In the genomic region with DNA sequence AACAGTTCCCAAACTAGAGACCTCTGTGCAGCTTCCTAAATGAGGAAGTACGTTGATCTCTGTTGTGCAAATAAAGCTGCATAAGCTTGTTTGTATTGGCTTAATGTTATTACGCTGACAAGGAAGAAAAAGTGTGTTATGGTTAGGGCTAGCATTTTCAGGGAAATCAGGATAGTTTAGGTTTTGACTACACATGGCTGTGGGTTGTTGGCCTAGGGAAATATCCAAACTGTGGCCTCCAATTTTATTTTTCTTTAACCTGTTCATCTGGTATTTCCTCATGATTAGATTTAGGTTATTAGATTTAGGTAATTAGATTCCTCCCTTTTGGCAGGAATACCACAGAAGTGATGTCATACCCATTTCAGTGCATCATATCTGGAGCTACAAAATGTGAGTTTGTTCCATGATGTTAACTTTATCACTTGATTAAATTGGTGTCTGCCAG, we compare ENCODE assay signal across 12 cellular contexts. TPM values are rescaled to one million over a fixed set of nuclear protein-coding genes. Genes with fewer than 3 reads are reported as not detected.
DNase-seq lines count a peak whose midpoint lies in the region; ATAC-seq and TF ChIP-seq lines count a peak whose summit lies in the region.
"Had no signal": no experiment of that assay in that cellular context is flagged by ENCODE, and none has a peak within 500 bp of the region (broad histone marks: within the 10 kb centered on the region; RNA-seq: fewer than 3 reads in every experiment).

No MANE protein-coding gene starts in this region.

- ATAC-seq in Right ventricle myocardium superior (ENCODE audit: poor library complexity) (peak; percentile 58), Right ventricle myocardium inferior (no peak), upper lobe of right lung (peak; percentile 82), GM21515 (IDR thresholded peaks at IDR 0.05; ENCODE audit: unreplicated experiment) (no peak)

- H3K4me3 ChIP-seq in fibroblast of the aortic adventitia (ENCODE audit: low read depth, low read length) (no peak overlapping the region), upper lobe of right lung (no peak overlapping the region)
- H3K4me3 ChIP-seq: upper lobe of left lung had no signal

- H3K27me3 ChIP-seq in upper lobe of right lung: no peaks in the 10 kb centered on the region
- H3K27me3 ChIP-seq: upper lobe of left lung had no signal

- TF ChIP-seq CTCF in fibroblast of the aortic adventitia (IDR thresholded peaks at IDR 0.05; ENCODE audit: insufficient read depth, low read length) (no peak), upper lobe of right lung (IDR thresholded peaks at IDR 0.05) (no peak)

- peaks cover 4% of the 10 kb centered on the region for H3K9me3 ChIP-seq in upper lobe of right lung
- H3K9me3 ChIP-seq: upper lobe of left lung had no signal

- no peaks in the 10 kb centered on the region for H3K36me3 ChIP-seq in upper lobe of right lung
- H3K36me3 ChIP-seq: upper lobe of left lung had no signal

- H3K27ac ChIP-seq in upper lobe of right lung: no peak overlapping the region

- intact Hi-C loops in Right ventricle myocardium superior (cut with DNase I): no loop called here
- intact Hi-C loops in Right ventricle myocardium inferior (cut with DNase I): no loop called here
- intact Hi-C loops in upper lobe of right lung (cut with DNase I): no loop called here

- DNase-seq in Right ventricle myocardium superior (no peak), Right ventricle myocardium inferior (ENCODE audit: missing footprints) (no peak), OCI-M1 (lab: John Stamatoyannopoulos, UW) (peak; percentile 10), fibroblast of the aortic adventitia (ENCODE audit: low read depth) (peak; percentile 31), upper lobe of right lung (no peak), NCI-H1930 (lab: John Stamatoyannopoulos, UW) (no peak), NCI-H524 treated with DMSO at 0.1 percent for 48 hours (lab: John Stamatoyannopoulos, UW) (no peak)
- DNase-seq: erythroblast, NCI-H2081 treated with DMSO at 0.1 percent for 48 hours, T-helper 1 cell, upper lobe of left lung had no signal

- no peaks in the 10 kb centered on the region for H3K4me1 ChIP-seq in upper lobe of right lung
- H3K4me1 ChIP-seq: upper lobe of left lung had no signal

RNA-seq across cellular contexts. Expression of gene MCCC1, which starts 8.7 kb away (rescaled TPM):
- total RNA-seq in Right ventricle myocardium superior (57.8 TPM), Right ventricle myocardium inferior (50.6 TPM), fibroblast of the aortic adventitia (ENCODE audit: low replicate concordance) (23.7 and 38.2 TPM in 2 replicates), upper lobe of right lung (61.4 TPM)

RNA-seq across cellular contexts. Expression of gene LAMP3, which starts 54.5 kb away (rescaled TPM):
- not detected for total RNA-seq in Right ventricle myocardium superior
- not detected for total RNA-seq in Right ventricle myocardium inferior
- total RNA-seq in fibroblast of the aortic adventitia (ENCODE audit: low replicate concordance): 0.08 and 0.36 TPM in 2 replicates
- total RNA-seq in upper lobe of right lung: 283 TPM

Comparison
In these comparisons a context has a peak if more than half of its experiments do, and no peak if none do; other contexts are left out.
1. ATAC-seq: peak in Right ventricle myocardium superior (single experiment) and upper lobe of right lung (single experiment); none in Right ventricle myocardium inferior (single experiment) and GM21515 (single experiment).
2. DNase-seq: peak in OCI-M1 (single experiment) and fibroblast of the aortic adventitia (single experiment); none in Right ventricle myocardium superior (single experiment), Right ventricle myocardium inferior (single experiment), upper lobe of right lung (single experiment), NCI-H1930 (0 of 2) and NCI-H524 treated with DMSO at 0.1 percent for 48 hours (single experiment).
3. RNA of gene LAMP3, which starts 54.5 kb away (total RNA-seq): 283 TPM in upper lobe of right lung (single experiment); 0.08 to 0.36 TPM in fibroblast of the aortic adventitia, not detected in Right ventricle myocardium inferior (single experiment) and not detected in Right ventricle myocardium superior (single experiment); every median in the first group is over 100 times any median in the second.